Comparison of ENCODE assay signal across 19 cellular contexts in genomic region chr3:120326784-120327183, GRCh38. TPM values are rescaled to one million over a fixed set of nuclear protein-coding genes. Genes with fewer than 3 reads are reported as not detected.
A peak's percentile ranks its signal among the peaks of the same experiment; 100 is the strongest.
DNase-seq lines count a peak whose midpoint lies in the region; ATAC-seq, FAIRE-seq and TF ChIP-seq lines count a peak whose summit lies in the region.
"Had no signal": no experiment of that assay in that cellular context is flagged by ENCODE, and none has a peak within 500 bp of the region (broad histone marks: within the 10 kb centered on the region; RNA-seq: fewer than 3 reads in every experiment).

No MANE protein-coding gene starts in this region.

- BruUV-seq in GM12878 (replicated peaks; lab: Mats Ljungman, UMichigan) = TSS peak; percentile 27
- TSS peak; percentile 9 for BruUV-seq in HepG2 (replicated peaks; lab: Mats Ljungman, UMichigan)

- POLR2A ChIA-PET in GM12878 (lab: Charles Lee) = no interaction called here
- POLR2A ChIA-PET in HepG2 (lab: Yijun Ruan, JAX) = no interaction called here
- POLR2A ChIA-PET in SK-N-SH (lab: Yijun Ruan, JAX) = no interaction called here

- SMC1A ChIA-PET in GM12878 (lab: Charles Lee; ENCODE audit: uncharacterized antibody, unreplicated experiment) = no interaction called here

- CTCF ChIA-PET in GM12878 (lab: Yijun Ruan, JAX) (no interaction called here), HepG2 (lab: Yijun Ruan, JAX; ENCODE audit: low intra/inter-chr PET ratio, low total read pairs) (no interaction called here), SK-N-SH (lab: Yijun Ruan, JAX) (no interaction called here)

- no peaks in the 10 kb centered on the region for H3K9me2 ChIP-seq in SK-N-SH

- H3K27me3 ChIP-seq in GM12878 (replicated peaks in 1 of 2; ENCODE audit: control insufficient read depth in 2 of 2, insufficient read depth in 2 of 2, low read length in 1 of 2) = no peaks in the 10 kb centered on the region
- no peaks in the 10 kb centered on the region for H3K27me3 ChIP-seq in HepG2 (ENCODE audit: control insufficient read depth in 1 of 2, insufficient read depth in 2 of 2, low read length in 2 of 2)
- no peaks in the 10 kb centered on the region for H3K27me3 ChIP-seq in SK-N-SH (ENCODE audit: insufficient read depth)
- no peaks in the 10 kb centered on the region for H3K27me3 ChIP-seq in esophagus squamous epithelium

- no peaks in the 10 kb centered on the region for H4K20me1 ChIP-seq in GM12878 (ENCODE audit: control insufficient read depth, insufficient read depth)
- H4K20me1 ChIP-seq in HepG2 (ENCODE audit: insufficient read depth, low read length) = no peaks in the 10 kb centered on the region
- no peaks in the 10 kb centered on the region for H4K20me1 ChIP-seq in SK-N-SH (ENCODE audit: insufficient read depth)

- H3K4me1 ChIP-seq in GM12878 (ENCODE audit: control insufficient read depth, insufficient read depth, low read length) (no peaks in the 10 kb centered on the region), HepG2 (ENCODE audit: insufficient read depth, low read length) (no peaks in the 10 kb centered on the region), SK-N-SH (ENCODE audit: control insufficient read depth in 1 of 2, insufficient read depth in 2 of 2, low read depth in 1 of 2, low read length in 1 of 2) (no peaks in the 10 kb centered on the region), esophagus squamous epithelium (no peaks in the 10 kb centered on the region)
- H3K4me1 ChIP-seq: HAP-1 had no signal

- TF ChIP-seq RAD21 in GM12878 (IDR thresholded peaks at IDR 0.05; ENCODE audit: insufficient read depth, low read depth, low read length) = no peak
- no peak for TF ChIP-seq RAD21 in HepG2 (CRISPR knock-in tag; IDR thresholded peaks at IDR 0.05)
- no peak for TF ChIP-seq RAD21 in SK-N-SH (IDR thresholded peaks at IDR 0.05; ENCODE audit: low read length)

- DNase-seq in GM19239 (ENCODE audit: insufficient read length, low spot score) (no peak), GM12878 (ENCODE audit: low read depth, low spot score) (no peak), HepG2 (ENCODE audit: low spot score) (no peak), SK-N-SH (no peak), SW 1271 (lab: John Stamatoyannopoulos, UW) (no peak), esophagus squamous epithelium (lab: John Stamatoyannopoulos, UW) (no peak)
- DNase-seq: C1 segment of cervical spinal cord; Calu3; CD4-positive, alpha-beta memory T cell; COR-L47; DMS79; EL; GDM1; GOT3; HFFc6 had no signal

- no peak overlapping the region for H3K4me3 ChIP-seq in GM12878
- H3K4me3 ChIP-seq in HepG2 (replicated peaks in 1 of 3; ENCODE audit: insufficient read depth in 1 of 3, low read depth in 2 of 3, low read length in 3 of 3) = no peak overlapping the region
- H3K4me3 ChIP-seq in SK-N-SH (ENCODE audit: low read depth in 2 of 2, low read length in 1 of 2) = no peak overlapping the region
- no peak overlapping the region for H3K4me3 ChIP-seq in esophagus squamous epithelium
- H3K4me3 ChIP-seq: HAP-1 had no signal

- H3K79me2 ChIP-seq in GM12878 (ENCODE audit: control insufficient read depth, insufficient read depth, low read length) (no peaks in the 10 kb centered on the region), HepG2 (ENCODE audit: insufficient read depth, low read length) (no peaks in the 10 kb centered on the region), SK-N-SH (ENCODE audit: insufficient read depth) (no peaks in the 10 kb centered on the region)

- peaks cover 3 to 6% of the 10 kb centered on the region in 2 experiments; a peak in 3 of 4 replicates for H3K36me3 ChIP-seq in GM12878 (ENCODE audit: control insufficient read depth in 2 of 2, insufficient read depth in 2 of 2, low read length in 1 of 2)
- peaks cover 4 to 25% of the 10 kb centered on the region in 2 experiments for H3K36me3 ChIP-seq in HepG2 (replicated peaks in 1 of 2; ENCODE audit: control insufficient read depth in 1 of 2, insufficient read depth in 2 of 2, low read length in 2 of 2)
- peaks cover 50 to 53% of the 10 kb centered on the region in 2 experiments for H3K36me3 ChIP-seq in SK-N-SH (replicated peaks in 1 of 2; ENCODE audit: control insufficient read depth in 1 of 2, insufficient read depth in 2 of 2, low read length in 1 of 2)
- peaks cover 0 to 73% (median 0%) of the 10 kb centered on the region in 3 donors for H3K36me3 ChIP-seq in esophagus squamous epithelium

- RAD21 ChIA-PET in GM12878 (lab: Charles Lee; ENCODE audit: unreplicated experiment) = interaction anchor here (0.6 kb wide), 1 partner anchor 1237 kb away, joined by 3 read pairs; no protein-coding TSS in a partner anchor

- TF ChIP-seq POLR2A in GM12878 (IDR thresholded peaks at IDR 0.05; ENCODE audit: low read depth, low read length) (no peak), HepG2 (IDR thresholded peaks at IDR 0.05; ENCODE audit: insufficient read depth in 1 of 2, low read depth in 2 of 2, low read length in 2 of 2) (no peak), esophagus squamous epithelium (IDR thresholded peaks at IDR 0.05) (no peak)

- no peak for ATAC-seq in GM12878
- no peak for ATAC-seq in HepG2

- H2AFZ ChIP-seq in GM12878 (ENCODE audit: control insufficient read depth, low read depth, low read length) = no peak overlapping the region
- no peak overlapping the region for H2AFZ ChIP-seq in HepG2 (ENCODE audit: low read length)
- no peak overlapping the region for H2AFZ ChIP-seq in SK-N-SH (ENCODE audit: low read depth)

- TF ChIP-seq CTCF in GM12878 (IDR thresholded peaks at IDR 0.05 in 2 of 3, conservative IDR thresholded peaks at IDR 0.05 in 1 of 3; ENCODE audit: control insufficient read depth in 2 of 3, extremely low read depth in 1 of 3, insufficient read depth in 1 of 3, low read depth in 3 of 3, low read length in 3 of 3) (no peak), HepG2 (CRISPR knock-in tag; IDR thresholded peaks at IDR 0.05) (no peak), SK-N-SH (IDR thresholded peaks at IDR 0.05) (no peak), esophagus squamous epithelium (IDR thresholded peaks at IDR 0.05) (no peak)

- H3K9ac ChIP-seq in GM12878 (ENCODE audit: control insufficient read depth, insufficient read depth, low read length) (no peak overlapping the region), HepG2 (ENCODE audit: insufficient read depth, low read depth, low read length) (no peak overlapping the region), SK-N-SH (no peak overlapping the region)

- H3K9me3 ChIP-seq in GM12878 (replicated peaks; ENCODE audit: control insufficient read depth, insufficient read depth, low read length) (no peaks in the 10 kb centered on the region), HepG2 (ENCODE audit: low read length) (no peaks in the 10 kb centered on the region), SK-N-SH (no peaks in the 10 kb centered on the region), esophagus squamous epithelium (no peaks in the 10 kb centered on the region)
- H3K9me3 ChIP-seq: HAP-1 had no signal

- intact Hi-C loops in GM12878 (cut with micrococcal nuclease; ENCODE audit: unreplicated experiment) (no loop called here), HepG2 (cut with micrococcal nuclease; ENCODE audit: unreplicated experiment) (no loop called here), esophagus squamous epithelium (cut with DNase I) (no loop called here)

- no peak for TF ChIP-seq EP300 in GM12878 (IDR thresholded peaks at IDR 0.05; ENCODE audit: borderline replicate concordance in 1 of 2, control insufficient read depth in 1 of 2, low read depth in 2 of 2, low read length in 2 of 2)
- TF ChIP-seq EP300 in HepG2 (IDR thresholded peaks at IDR 0.05; ENCODE audit: low read depth in 2 of 2, low read length in 2 of 2) = no peak
- TF ChIP-seq EP300 in HepG2 (CRISPR knock-in tag; IDR thresholded peaks at IDR 0.05; ENCODE audit: borderline replicate concordance) = no peak
- no peak for TF ChIP-seq EP300 in SK-N-SH (IDR thresholded peaks at IDR 0.05; ENCODE audit: borderline replicate concordance in 1 of 2, low read depth in 1 of 2, low read length in 1 of 2)

- H3K4me2 ChIP-seq in GM12878 (ENCODE audit: control insufficient read depth, insufficient read depth) (no peak overlapping the region), HepG2 (ENCODE audit: low read depth, low read length) (no peak overlapping the region), SK-N-SH (no peak overlapping the region)

- H3F3A ChIP-seq in SK-N-SH (replicated peaks; ENCODE audit: insufficient read depth) = peaks cover 5% of the 10 kb centered on the region

- in situ Hi-C loops in GM12878 (cut with MboI) (no loop called here), HepG2 (cut with HindIII; ENCODE audit: extremely low pct_ligation_motif_present, low pct_unique_long_range_greater_than_20kb) (no loop called here)

- no peak overlapping the region for H3K27ac ChIP-seq in GM12878 (ENCODE audit: control insufficient read depth, insufficient read depth)
- H3K27ac ChIP-seq in HepG2 (ENCODE audit: extremely low read length, insufficient read depth, low read length) = no peak overlapping the region
- H3K27ac ChIP-seq in SK-N-SH (ENCODE audit: low read depth in 2 of 2, low read length in 1 of 2) = no peak overlapping the region
- no peak overlapping the region for H3K27ac ChIP-seq in esophagus squamous epithelium

- 100% methylated on average over 2 of the region's 2 CpGs for WGBS in GM12878 (ENCODE audit: insufficient coverage, insufficient replicate concordance, low lambda C conversion rate, missing lambda C conversion rate)
- WGBS in HepG2 (ENCODE audit: low lambda C conversion rate) = 86% methylated on average over 2 of the region's 2 CpGs
- 98% methylated on average over 2 of the region's 2 CpGs for WGBS in SK-N-SH (ENCODE audit: low lambda C conversion rate)
- 92% methylated on average over 2 of the region's 2 CpGs for WGBS in esophagus squamous epithelium, 2 donors

- FAIRE-seq in GM19239 (lab: Jason Lieb, UNC) = peak; percentile 71
- no peak for FAIRE-seq in GM12878 (lab: Jason Lieb, UNC)
- FAIRE-seq in HepG2 (lab: Jason Lieb, UNC) = no peak
- FAIRE-seq: GM12891, GM18507, H54 had no signal

RNA-seq across cellular contexts. Expression of gene LRRC58, which starts 22.4 kb away (rescaled TPM):
- 32.9 and 33.4 TPM in 2 replicates for total RNA-seq in GM12878 (2013; cell fraction: nucleolus; rRNA removed)
- total RNA-seq in GM12878 (2014; rRNA removed) = 28.5 and 33.2 TPM in 2 replicates
- total RNA-seq in GM12878 (2014; rRNA removed; fragmentation: Illumina TruSeq; extraction: Trizol) = 28.0 and 29.5 TPM in 2 replicates
- 17.9 and 19.7 TPM in 2 replicates for total RNA-seq in GM12878 (2021)
- 4.6 TPM for polyA plus RNA-seq in GM12878 (2011; ENCODE audit: low read depth)
- polyA plus RNA-seq in GM12878 (2011; rRNA removed) = 29.1 and 46.8 TPM in 2 replicates
- 12.1 and 12.6 TPM in 2 replicates for polyA plus RNA-seq in GM12878 (2011; cell fraction: cytosol; rRNA removed)
- polyA plus RNA-seq in GM12878 (2011; cell fraction: nucleus; rRNA removed) = 5.3 and 6.1 TPM in 2 replicates
- 9.2 and 11.3 TPM in 2 replicates for polyA plus RNA-seq in GM12878 (2012)
- polyA plus RNA-seq in GM12878 (2014; fragmentation: Illumina TruSeq; extraction: Trizol) = 25.0 and 28.0 TPM in 2 replicates
- polyA plus RNA-seq in GM12878 (2014; fragmentation: Nextera tagmentation; extraction: Ambion mirVana) = 1 to 10 TPM; 7.7 to 8.0 TPM
- 12.9 and 14.8 TPM in 2 replicates for polyA plus RNA-seq in GM12878 (2014; rRNA removed)
- 10 to 100 TPM; 17.7 to 17.9 TPM for polyA plus RNA-seq in GM12878 (2016; fragmentation: Nextera tagmentation; extraction: Ambion mirVana)
- 25.7 and 34.4 TPM in 2 replicates for polyA minus RNA-seq in GM12878 (2011; rRNA and poly(A)+ RNA removed)
- 13.9 and 15.2 TPM in 2 replicates for polyA minus RNA-seq in GM12878 (2011; cell fraction: cytosol; rRNA and poly(A)+ RNA removed)
- polyA minus RNA-seq in GM12878 (2011; cell fraction: nucleus; rRNA and poly(A)+ RNA removed) = 7.4 and 12.2 TPM in 2 replicates
- 17.3 and 28.8 TPM in 2 replicates for total RNA-seq in HepG2 (2016; rRNA removed; fragmentation: Illumina TruSeq; extraction: Trizol)
- total RNA-seq in HepG2 (2016; cell fraction: cytosol; rRNA removed; fragmentation: Illumina TruSeq; extraction: Trizol; ENCODE audit: low read depth) = 1.2 TPM in 2 replicates
- 16.7 and 29.7 TPM in 2 replicates for total RNA-seq in HepG2 (2016; cell fraction: insoluble cytoplasmic fraction; rRNA removed; fragmentation: Illumina TruSeq; extraction: Trizol)
- total RNA-seq in HepG2 (2016; cell fraction: membrane; rRNA removed; fragmentation: Illumina TruSeq; extraction: Trizol) = 7.4 and 8.9 TPM in 2 replicates
- total RNA-seq in HepG2 (2016; cell fraction: nucleus; rRNA removed; fragmentation: Illumina TruSeq; extraction: Trizol) = 14.8 and 15.2 TPM in 2 replicates
- 6.4 and 9.7 TPM in 2 replicates for polyA plus RNA-seq in HepG2 (2011; rRNA removed)
- 4.2 and 5.5 TPM in 2 replicates for polyA plus RNA-seq in HepG2 (2011; cell fraction: cytosol; rRNA removed)
- polyA plus RNA-seq in HepG2 (2011; cell fraction: nucleus; rRNA removed) = 2.1 and 2.3 TPM in 2 replicates
- 7.1 and 9.0 TPM in 2 replicates for polyA plus RNA-seq in HepG2 (2012)
- 0.44 and 0.54 TPM in 2 replicates for polyA plus RNA-seq in HepG2 (2016; cell fraction: cytosol; fragmentation: Illumina TruSeq; extraction: Trizol; ENCODE audit: low read depth)
- 23.4 and 26.0 TPM in 2 replicates for polyA plus RNA-seq in HepG2 (2016; cell fraction: insoluble cytoplasmic fraction; fragmentation: Illumina TruSeq; extraction: Trizol; ENCODE audit: low read depth)
- 2.5 and 3.4 TPM in 2 replicates for polyA plus RNA-seq in HepG2 (2016; cell fraction: membrane; fragmentation: Illumina TruSeq; extraction: Trizol; ENCODE audit: low read depth)
- 12.2 and 12.6 TPM in 2 replicates for polyA plus RNA-seq in HepG2 (2016; cell fraction: nucleus; fragmentation: Illumina TruSeq; extraction: Trizol; ENCODE audit: insufficient read depth, low read depth)
- polyA minus RNA-seq in HepG2 (2011; rRNA and poly(A)+ RNA removed; ENCODE audit: low replicate concordance) = 8.7 and 20.6 TPM in 2 replicates
- 13.6 and 15.7 TPM in 2 replicates for polyA minus RNA-seq in HepG2 (2011; cell fraction: cytosol; rRNA and poly(A)+ RNA removed)
- polyA minus RNA-seq in HepG2 (2011; cell fraction: nucleus; rRNA and poly(A)+ RNA removed) = 15.2 and 16.4 TPM in 2 replicates
- polyA plus RNA-seq in SK-N-SH (2012; rRNA removed) = 5.8 and 8.1 TPM in 2 replicates
- polyA plus RNA-seq in SK-N-SH (2012; cell fraction: cytosol; rRNA removed) = 10.0 and 11.6 TPM in 2 replicates
- 3.0 and 5.0 TPM in 2 replicates for polyA plus RNA-seq in SK-N-SH (2012; cell fraction: nucleus; rRNA removed)
- total RNA-seq in esophagus squamous epithelium = 10 to 100 TPM; 11.6 to 27.8 (median 24.5) TPM

RNA-seq across cellular contexts. Expression of gene GPR156, which starts 41.8 kb away (rescaled TPM):
- total RNA-seq in GM12878 (2013; cell fraction: nucleolus; rRNA removed) = 0.15 TPM in 1 of 2 replicates, not detected in the other
- total RNA-seq in GM12878 (2014; rRNA removed) (0.05 TPM in 1 of 2 replicates, not detected in the other), GM12878 (2014; rRNA removed; fragmentation: Illumina TruSeq; extraction: Trizol) (0.09 and 0.14 TPM in 2 replicates), GM12878 (2021) (0.08 TPM in 1 of 2 replicates, not detected in the other), HepG2 (2016; rRNA removed; fragmentation: Illumina TruSeq; extraction: Trizol) (not detected in 2 replicates), esophagus squamous epithelium (under 1 TPM in 3 of 4 donors, not detected in 1; 0.19 to 0.94 (median 0.57) TPM)
- polyA plus RNA-seq in GM12878 (2011; ENCODE audit: low read depth) = not detected
- polyA plus RNA-seq in GM12878 (2011; rRNA removed) (not detected in 2 replicates), GM12878 (2014; fragmentation: Illumina TruSeq; extraction: Trizol) (0.15 TPM in 1 of 2 replicates, not detected in the other), GM12878 (2014; fragmentation: Nextera tagmentation; extraction: Ambion mirVana) (not detected), GM12878 (2014; rRNA removed) (0.13 TPM in 1 of 2 replicates, not detected in the other), GM12878 (2016; fragmentation: Nextera tagmentation; extraction: Ambion mirVana) (not detected), HepG2 (2011; rRNA removed) (0.03 TPM in 1 of 2 replicates, not detected in the other), SK-N-SH (2012; rRNA removed) (0.31 and 0.34 TPM in 2 replicates)
- polyA plus RNA-seq in GM12878 (2011; cell fraction: cytosol; rRNA removed) = 0.03 and 0.04 TPM in 2 replicates
- polyA plus RNA-seq in GM12878 (2011; cell fraction: nucleus; rRNA removed) = 0.10 and 0.12 TPM in 2 replicates
- not detected in 2 replicates for polyA plus RNA-seq in GM12878 (2012)
- polyA minus RNA-seq in GM12878 (2011; rRNA and poly(A)+ RNA removed) = 0.29 TPM in 1 of 2 replicates, not detected in the other
- not detected in 2 replicates for polyA minus RNA-seq in GM12878 (2011; cell fraction: cytosol; rRNA and poly(A)+ RNA removed)
- polyA minus RNA-seq in GM12878 (2011; cell fraction: nucleus; rRNA and poly(A)+ RNA removed) = 0.12 TPM in 1 of 2 replicates, not detected in the other
- not detected in 2 replicates for total RNA-seq in HepG2 (2016; cell fraction: cytosol; rRNA removed; fragmentation: Illumina TruSeq; extraction: Trizol; ENCODE audit: low read depth)
- total RNA-seq in HepG2 (2016; cell fraction: insoluble cytoplasmic fraction; rRNA removed; fragmentation: Illumina TruSeq; extraction: Trizol) = not detected in 2 replicates
- not detected in 2 replicates for total RNA-seq in HepG2 (2016; cell fraction: membrane; rRNA removed; fragmentation: Illumina TruSeq; extraction: Trizol)
- total RNA-seq in HepG2 (2016; cell fraction: nucleus; rRNA removed; fragmentation: Illumina TruSeq; extraction: Trizol) = not detected in 2 replicates
- polyA plus RNA-seq in HepG2 (2011; cell fraction: cytosol; rRNA removed) = 0.01 TPM in 1 of 2 replicates, not detected in the other
- 0.05 and 0.14 TPM in 2 replicates for polyA plus RNA-seq in HepG2 (2011; cell fraction: nucleus; rRNA removed)
- not detected in 2 replicates for polyA plus RNA-seq in HepG2 (2012)
- polyA plus RNA-seq in HepG2 (2016; cell fraction: cytosol; fragmentation: Illumina TruSeq; extraction: Trizol; ENCODE audit: low read depth) = not detected in 2 replicates
- polyA plus RNA-seq in HepG2 (2016; cell fraction: insoluble cytoplasmic fraction; fragmentation: Illumina TruSeq; extraction: Trizol; ENCODE audit: low read depth) = not detected in 2 replicates
- not detected in 2 replicates for polyA plus RNA-seq in HepG2 (2016; cell fraction: membrane; fragmentation: Illumina TruSeq; extraction: Trizol; ENCODE audit: low read depth)
- polyA plus RNA-seq in HepG2 (2016; cell fraction: nucleus; fragmentation: Illumina TruSeq; extraction: Trizol; ENCODE audit: insufficient read depth, low read depth) = not detected in 2 replicates
- 0.14 and 1.3 TPM in 2 replicates for polyA minus RNA-seq in HepG2 (2011; rRNA and poly(A)+ RNA removed; ENCODE audit: low replicate concordance)
- polyA minus RNA-seq in HepG2 (2011; cell fraction: cytosol; rRNA and poly(A)+ RNA removed) = not detected in 2 replicates
- polyA minus RNA-seq in HepG2 (2011; cell fraction: nucleus; rRNA and poly(A)+ RNA removed) = 0.26 TPM in 1 of 2 replicates, not detected in the other
- polyA plus RNA-seq in SK-N-SH (2012; cell fraction: cytosol; rRNA removed) = 0.21 and 0.23 TPM in 2 replicates
- 0.39 and 0.70 TPM in 2 replicates for polyA plus RNA-seq in SK-N-SH (2012; cell fraction: nucleus; rRNA removed)
- total RNA-seq: CD4-positive, alpha-beta memory T cell had no signal
- polyA plus RNA-seq: CD4-positive, alpha-beta memory T cell had no signal
